Comparison of ENCODE assay signal across 15 cellular contexts in the genomic region with DNA sequence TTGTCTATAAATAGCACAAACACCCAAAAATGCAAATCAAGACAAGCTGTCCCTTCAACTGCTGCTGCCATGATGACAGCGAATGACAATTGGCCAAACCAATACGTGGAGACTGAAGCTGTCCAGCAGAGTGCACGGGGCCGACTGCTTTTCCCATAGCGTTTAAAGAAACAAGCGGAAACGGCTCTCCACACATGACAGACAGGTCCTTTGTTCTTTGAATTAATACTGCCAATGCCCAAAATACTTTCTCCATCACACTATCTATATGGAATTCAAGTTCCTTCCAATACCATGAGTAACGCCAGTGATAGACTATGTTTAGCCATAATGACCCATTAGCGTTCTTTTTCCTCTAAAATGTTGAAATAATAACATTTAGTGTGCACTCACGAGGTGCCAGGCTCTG. TPM values are rescaled to one million over a fixed set of nuclear protein-coding genes. Genes with fewer than 3 reads are reported as not detected.
A peak's percentile ranks its signal among the peaks of the same experiment; 100 is the strongest.
DNase-seq lines count a peak whose midpoint lies in the region; ATAC-seq and TF ChIP-seq lines count a peak whose summit lies in the region.
"Had no signal": no experiment of that assay in that cellular context is flagged by ENCODE, and none has a peak within 500 bp of the region (broad histone marks: within the 10 kb centered on the region; RNA-seq: fewer than 3 reads in every experiment).

No MANE protein-coding gene starts in this region.

- peaks cover 17% of the 10 kb centered on the region for H3K4me1 Mint-ChIP-seq in activated CD4-positive, alpha-beta T cell treated with anti-CD3 and anti-CD28 coated beads, Interleukin-2, amount 10 ng/mL, durations not matched to agents 24 days and 14 days

- peaks cover 20% of the 10 kb centered on the region for H3K4me1 ChIP-seq in right cardiac atrium (ENCODE audit: control insufficient read depth, insufficient read depth, low read length)
- H3K4me1 ChIP-seq in right atrium auricular region = peaks cover 0 to 63% of the 10 kb centered on the region in 2 donors
- peaks cover 74% of the 10 kb centered on the region for H3K4me1 ChIP-seq in mesodermal cell (ENCODE audit: control insufficient read depth, insufficient read depth, low read length, poor library complexity, severe bottlenecking)
- peaks cover under 1 to 8% of the 10 kb centered on the region in 2 donors for H3K4me1 ChIP-seq in aorta (ENCODE audit: control insufficient read depth in 1 of 2, insufficient read depth in 2 of 2, low read length in 2 of 2)

- H3K27ac Mint-ChIP-seq in activated CD4-positive, alpha-beta T cell treated with anti-CD3 and anti-CD28 coated beads, Interleukin-2, amount 10 ng/mL, durations not matched to agents 24 days and 14 days = no peak overlapping the region
- H3K27ac Mint-ChIP-seq: activated CD4-positive, alpha-beta T cell treated with anti-CD3 and anti-CD28 coated beads, Interleukin-2, amount 10 ng/mL, durations not matched to agents 7 days and 5 days; activated naive CD4-positive, alpha-beta T cell treated with anti-CD3 and anti-CD28 coated beads, Interleukin-2, amount 50 U/mL, for 24 hours had no signal

- no peaks in the 10 kb centered on the region for H3K9me3 Mint-ChIP-seq in activated CD4-positive, alpha-beta T cell treated with anti-CD3 and anti-CD28 coated beads, Interleukin-2, amount 10 ng/mL, durations not matched to agents 24 days and 14 days
- H3K9me3 Mint-ChIP-seq: activated CD4-positive, alpha-beta T cell treated with anti-CD3 and anti-CD28 coated beads, Interleukin-2, amount 10 ng/mL, durations not matched to agents 7 days and 5 days; activated naive CD4-positive, alpha-beta T cell treated with anti-CD3 and anti-CD28 coated beads, Interleukin-2, amount 50 U/mL, for 24 hours had no signal

- H3K27me3 Mint-ChIP-seq in activated CD4-positive, alpha-beta T cell treated with anti-CD3 and anti-CD28 coated beads, Interleukin-2, amount 10 ng/mL, durations not matched to agents 24 days and 14 days = no peaks in the 10 kb centered on the region
- H3K27me3 Mint-ChIP-seq: activated CD4-positive, alpha-beta T cell treated with anti-CD3 and anti-CD28 coated beads, Interleukin-2, amount 10 ng/mL, durations not matched to agents 7 days and 5 days; activated naive CD4-positive, alpha-beta T cell treated with anti-CD3 and anti-CD28 coated beads, Interleukin-2, amount 50 U/mL, for 24 hours had no signal

- 24% methylated on average over 10 of the region's 10 CpGs for WGBS in right cardiac atrium
- 66 to 73% methylated on average over 8 to 10 of the region's 10 CpGs for WGBS in mesodermal cell (ENCODE audit: insufficient coverage in 2 of 2), 2 experiments
- 2 to 3% methylated on average over 10 of the region's 10 CpGs for WGBS in aorta, 2 donors

- peaks cover 3% of the 10 kb centered on the region for H3K36me3 Mint-ChIP-seq in activated CD4-positive, alpha-beta T cell treated with anti-CD3 and anti-CD28 coated beads, Interleukin-2, amount 10 ng/mL, durations not matched to agents 24 days and 14 days (ENCODE audit: low read depth)

- TF ChIP-seq CTCF in right atrium auricular region (IDR thresholded peaks at IDR 0.05) = no peak

- ATAC-seq in right cardiac atrium (peak; percentile 54 to 67), aorta (ENCODE audit: low FRiP score) (peak; percentile 17)

- H3K27me3 ChIP-seq in right cardiac atrium (ENCODE audit: control insufficient read depth, insufficient read depth) (no peaks in the 10 kb centered on the region), right atrium auricular region (no peaks in the 10 kb centered on the region), aorta (ENCODE audit: control insufficient read depth in 1 of 2, insufficient read depth in 2 of 2, low read length in 1 of 2) (no peaks in the 10 kb centered on the region)
- H3K27me3 ChIP-seq: BE2C, spleen had no signal

- H3K4me3 Mint-ChIP-seq in activated CD4-positive, alpha-beta T cell treated with anti-CD3 and anti-CD28 coated beads, Interleukin-2, amount 10 ng/mL, durations not matched to agents 24 days and 14 days = no peak overlapping the region
- H3K4me3 Mint-ChIP-seq: activated CD4-positive, alpha-beta T cell treated with anti-CD3 and anti-CD28 coated beads, Interleukin-2, amount 10 ng/mL, durations not matched to agents 7 days and 5 days; activated naive CD4-positive, alpha-beta T cell treated with anti-CD3 and anti-CD28 coated beads, Interleukin-2, amount 50 U/mL, for 24 hours had no signal

- H3K9me3 ChIP-seq in right cardiac atrium (ENCODE audit: control insufficient read depth, low read length) = no peaks in the 10 kb centered on the region
- H3K9me3 ChIP-seq in right atrium auricular region = no peaks in the 10 kb centered on the region
- no peaks in the 10 kb centered on the region for H3K9me3 ChIP-seq in mesodermal cell (ENCODE audit: control insufficient read depth, low read length)
- H3K9me3 ChIP-seq in aorta (ENCODE audit: control insufficient read depth, low read length) = no peaks in the 10 kb centered on the region
- H3K9me3 ChIP-seq: BE2C, spleen had no signal

- DNase-seq in right cardiac atrium = peak in 1 of 3 donors; percentile 36
- DNase-seq in right atrium auricular region (ENCODE audit: low spot score) = no peak
- DNase-seq in cerebellum (ENCODE audit: low spot score) = peak; percentile 32
- DNase-seq in aorta = no peak
- no peak for DNase-seq in NCI-H1417 treated with DMSO at 0.1 percent for 48 hours (lab: John Stamatoyannopoulos, UW)
- no peak for DNase-seq in activated CD4-positive, alpha-beta T cell treated with anti-CD3 and anti-CD28 coated beads, Interleukin-2, amount 10 ng/mL, durations not matched to agents 24 days and 14 days
- no peak for DNase-seq in mucosa of gallbladder (ENCODE audit: low spot score)
- DNase-seq: activated CD4-positive, alpha-beta T cell treated with anti-CD3 and anti-CD28 coated beads, Interleukin-2, amount 10 ng/mL, durations not matched to agents 7 days and 5 days; BE2C; NCI-H2029 treated with DMSO at 0.1 percent for 48 hours; SHP77 treated with DMSO at 0.1 percent for 48 hours; spleen had no signal

- intact Hi-C loops in right cardiac atrium (cut with DNase I) = no loop called here
- intact Hi-C loops in aorta (cut with DNase I) = loop anchor here in 1 of 2 donors (5.0 kb wide), 1 partner anchor 33 kb away; the partner anchor contains the start of gene AFAP1
- intact Hi-C loops in activated CD4-positive, alpha-beta T cell treated with anti-CD3 and anti-CD28 coated beads, Interleukin-2, amount 10 ng/mL, durations not matched to agents 24 days and 14 days (cut with micrococcal nuclease) = no loop called here

- H3K4me3 ChIP-seq in right cardiac atrium (ENCODE audit: low read length) (no peak overlapping the region), right atrium auricular region (no peak overlapping the region), mesodermal cell (ENCODE audit: extremely low read depth, insufficient read depth, low read length, poor library complexity, severe bottlenecking) (no peak overlapping the region), aorta (ENCODE audit: low read length in 2 of 2) (no peak overlapping the region)
- H3K4me3 ChIP-seq: lung, spleen had no signal

- H3K36me3 ChIP-seq in right atrium auricular region (no peaks in the 10 kb centered on the region), mesodermal cell (ENCODE audit: control insufficient read depth, insufficient read depth, low read length) (no peaks in the 10 kb centered on the region), aorta (ENCODE audit: control insufficient read depth in 1 of 2, insufficient read depth in 2 of 2, low read length in 1 of 2) (no peaks in the 10 kb centered on the region)
- H3K36me3 ChIP-seq: spleen had no signal

- H3K27ac ChIP-seq in right cardiac atrium (ENCODE audit: low read length) (no peak overlapping the region), right atrium auricular region (peak overlapping the region in 1 of 2 donors; percentile 56), mesodermal cell (ENCODE audit: low read depth, low read length, severe bottlenecking) (peak overlapping the region; percentile 31), aorta (ENCODE audit: low read depth in 1 of 2, low read length in 2 of 2) (peak overlapping the region; percentile 22 to 62)

RNA-seq across cellular contexts. Expression of gene AFAP1, which starts 35.5 kb away (rescaled TPM):
- total RNA-seq in right cardiac atrium = 10 to 100 TPM; 21.9 to 43.6 (median 26.7) TPM
- polyA plus RNA-seq in right cardiac atrium = 7.8 TPM
- 10 to 100 TPM; 16.2 to 27.2 TPM for total RNA-seq in right atrium auricular region
- total RNA-seq in cerebellum = 74.6 TPM
- polyA plus RNA-seq in mesodermal cell (2013, experiment 1 of 2) = 22.1 TPM
- polyA plus RNA-seq in mesodermal cell (2013, experiment 2 of 2) = 20.3 TPM
- 10 to 100 TPM; 40.5 to 60.5 TPM for total RNA-seq in aorta
- 10 to 100 TPM in 1 of 2 donors, 1 to 10 TPM in 1; 4.6 to 13.3 TPM for polyA plus RNA-seq in aorta
- total RNA-seq in activated CD4-positive, alpha-beta T cell treated with anti-CD3 and anti-CD28 coated beads, Interleukin-2, amount 10 ng/mL, durations not matched to agents 24 days and 14 days = 37.6 and 40.8 TPM in 2 replicates
- total RNA-seq in mucosa of gallbladder = 22.7 TPM
